Comparison of ENCODE assay signal across 8 cellular contexts in the genomic region with DNA sequence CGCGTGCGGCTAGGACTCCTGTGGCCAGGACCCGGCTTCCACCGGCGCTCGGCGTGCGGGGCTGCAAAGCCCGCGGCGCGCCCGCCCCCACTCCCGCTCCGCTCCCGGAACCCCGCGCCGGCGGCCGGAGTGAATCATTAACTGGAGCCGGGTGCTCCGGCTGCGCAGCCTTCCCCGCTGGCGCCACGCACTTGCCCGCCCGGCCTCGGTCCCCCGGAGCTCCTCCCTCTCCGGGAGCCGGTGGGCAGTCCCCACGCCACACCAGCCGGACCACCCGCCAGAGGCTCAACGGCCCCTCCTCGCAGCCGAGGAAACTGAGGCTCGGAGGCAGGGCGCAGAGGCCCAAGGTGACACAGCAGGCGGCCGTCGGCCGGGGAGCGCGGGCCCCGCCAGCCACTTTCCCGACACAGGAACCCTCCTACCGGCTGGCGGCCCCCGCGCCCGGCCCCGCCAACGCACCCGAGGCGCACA. TPM values are rescaled to one million over a fixed set of nuclear protein-coding genes. Genes with fewer than 3 reads are reported as not detected.
DNase-seq lines count a peak whose midpoint lies in the region; ATAC-seq and TF ChIP-seq lines count a peak whose summit lies in the region.

No MANE protein-coding gene starts in this region.

- DNase-seq in colonic mucosa (peak; percentile 76), mesendoderm (no peak), ureter (ENCODE audit: low spot score) (no peak)
- no peak for DNase-seq in activated CD8-positive, alpha-beta memory T cell treated with anti-CD3 and anti-CD28 coated beads for 24 hours
- no peak for DNase-seq in activated T-helper 1 cell treated with anti-CD3 and anti-CD28 coated beads, Interleukin-12 subunit alpha, Interleukin-12 subunit beta, Interleukin-2, Interleukin-4 antibody, amounts not matched to agents 30 ng/mL and 10 ng/mL and 1 ng/mL, durations not matched to agents 14 hours and 24 hours and 36 hours (ENCODE audit: low spot score)

- peak overlapping the region; percentile 29 for H2BK120ac ChIP-seq in mesendoderm (ENCODE audit: low read depth, low read length)

- no peaks in the 10 kb centered on the region for H3K9me3 ChIP-seq in DOHH2 (ENCODE audit: control insufficient read depth, insufficient read depth, low read length)
- H3K9me3 ChIP-seq in HUES64 (ENCODE audit: insufficient read depth, low read depth, low read length) = no peaks in the 10 kb centered on the region
- H3K9me3 ChIP-seq in colonic mucosa = no peaks in the 10 kb centered on the region

- no peak overlapping the region for H3K27ac Mint-ChIP-seq in activated T-helper 1 cell treated with anti-CD3 and anti-CD28 coated beads, Interleukin-12 subunit alpha, Interleukin-12 subunit beta, Interleukin-2, Interleukin-4 antibody, amounts not matched to agents 30 ng/mL and 10 ng/mL and 1 ng/mL, durations not matched to agents 14 hours and 24 hours and 36 hours

- TF ChIP-seq CTCF in DOHH2 (IDR thresholded peaks at IDR 0.05; ENCODE audit: low read depth, low read length, poor library complexity, severe bottlenecking) = no peak
- no peak for TF ChIP-seq CTCF in colonic mucosa (IDR thresholded peaks at IDR 0.05)

- WGBS in HUES64 = under 1% methylated on average over 59 of the region's 59 CpGs
- WGBS in mesendoderm (ENCODE audit: extremely low coverage, insufficient coverage, low lambda C conversion rate) = no CpG with 5 or more reads among the region's 59 CpGs

- H3K56ac ChIP-seq in mesendoderm (ENCODE audit: low read length) = peak overlapping the region; percentile 96

- peak overlapping the region; percentile 79 for H3K4ac ChIP-seq in mesendoderm (ENCODE audit: low read depth, low read length)

- H3K18ac ChIP-seq in mesendoderm (ENCODE audit: low read length) = peak overlapping the region; percentile 77

- H3K9me2 ChIP-seq in DOHH2 (replicated peaks; ENCODE audit: control insufficient read depth, low read length) = no peaks in the 10 kb centered on the region

- peak overlapping the region; percentile 85 for H3K9ac ChIP-seq in HUES64 (ENCODE audit: low read depth, low read length)
- peak overlapping the region; percentile 95 to 98 for H3K9ac ChIP-seq in colonic mucosa (ENCODE audit: low read depth in 2 of 2, low read length in 2 of 2)
- peak overlapping the region; percentile 95 for H3K9ac ChIP-seq in mesendoderm (ENCODE audit: low read length)

- no peak overlapping the region for H2BK15ac ChIP-seq in mesendoderm (replicated peaks; ENCODE audit: low read depth)

- H3K27ac ChIP-seq in DOHH2 (ENCODE audit: low read depth, low read length) (no peak overlapping the region), HUES64 (ENCODE audit: low read depth, low read length) (peak overlapping the region; percentile 85), colonic mucosa (peak overlapping the region; percentile 94), mesendoderm (ENCODE audit: low read depth, low read length) (peak overlapping the region; percentile 76)

- no peak overlapping the region for H3K4me3 Mint-ChIP-seq in activated T-helper 1 cell treated with anti-CD3 and anti-CD28 coated beads, Interleukin-12 subunit alpha, Interleukin-12 subunit beta, Interleukin-2, Interleukin-4 antibody, amounts not matched to agents 30 ng/mL and 10 ng/mL and 1 ng/mL, durations not matched to agents 14 hours and 24 hours and 36 hours

- intact Hi-C loops in colonic mucosa (cut with DNase I) = no loop called here
- intact Hi-C loops in activated T-helper 1 cell treated with anti-CD3 and anti-CD28 coated beads, Interleukin-12 subunit alpha, Interleukin-12 subunit beta, Interleukin-2, Interleukin-4 antibody, amounts not matched to agents 30 ng/mL and 10 ng/mL and 1 ng/mL, durations not matched to agents 14 hours and 24 hours and 36 hours (cut with micrococcal nuclease) = no loop called here

- H3K27me3 Mint-ChIP-seq in activated T-helper 1 cell treated with anti-CD3 and anti-CD28 coated beads, Interleukin-12 subunit alpha, Interleukin-12 subunit beta, Interleukin-2, Interleukin-4 antibody, amounts not matched to agents 30 ng/mL and 10 ng/mL and 1 ng/mL, durations not matched to agents 14 hours and 24 hours and 36 hours (ENCODE audit: insufficient read depth) = peaks cover 32% of the 10 kb centered on the region

- H3K79me2 ChIP-seq in DOHH2 (ENCODE audit: control insufficient read depth, low read length) = no peaks in the 10 kb centered on the region
- peaks cover 70% of the 10 kb centered on the region for H3K79me2 ChIP-seq in mesendoderm (ENCODE audit: control insufficient read depth, insufficient read depth, low read length)

- H3K36me3 ChIP-seq in DOHH2 (ENCODE audit: control insufficient read depth, low read length) (no peaks in the 10 kb centered on the region), HUES64 (ENCODE audit: insufficient read depth, low read length) (peaks cover 3% of the 10 kb centered on the region; the same call in 1 of the 2 replicates), colonic mucosa (no peaks in the 10 kb centered on the region), mesendoderm (ENCODE audit: control insufficient read depth, insufficient read depth, low read length) (no peaks in the 10 kb centered on the region)

- H2BK5ac ChIP-seq in mesendoderm (ENCODE audit: low read length) = peak overlapping the region; percentile 74

- no peaks in the 10 kb centered on the region for H3K36me3 Mint-ChIP-seq in activated T-helper 1 cell treated with anti-CD3 and anti-CD28 coated beads, Interleukin-12 subunit alpha, Interleukin-12 subunit beta, Interleukin-2, Interleukin-4 antibody, amounts not matched to agents 30 ng/mL and 10 ng/mL and 1 ng/mL, durations not matched to agents 14 hours and 24 hours and 36 hours (ENCODE audit: low read depth)

- H3K23ac ChIP-seq in mesendoderm (ENCODE audit: low read length) = peak overlapping the region; percentile 91

- H4K20me1 ChIP-seq in DOHH2 (ENCODE audit: control insufficient read depth, insufficient read depth, low read depth, low read length) = peaks cover 9% of the 10 kb centered on the region; the same call in 1 of the 2 replicates

- H4K5ac ChIP-seq in mesendoderm (ENCODE audit: low read length) = no peak overlapping the region

- H3F3A ChIP-seq in DOHH2 (ENCODE audit: control insufficient read depth, insufficient read depth) = no peaks in the 10 kb centered on the region

- H3K27me3 ChIP-seq in DOHH2 (ENCODE audit: control insufficient read depth, low read length) (peaks cover 13% of the 10 kb centered on the region), HUES64 (ENCODE audit: insufficient read depth, low read length) (no peaks in the 10 kb centered on the region), colonic mucosa (peaks cover 4% of the 10 kb centered on the region), mesendoderm (ENCODE audit: insufficient read depth, low read length, poor library complexity) (no peaks in the 10 kb centered on the region)

- no peaks in the 10 kb centered on the region for H3K9me3 Mint-ChIP-seq in activated T-helper 1 cell treated with anti-CD3 and anti-CD28 coated beads, Interleukin-12 subunit alpha, Interleukin-12 subunit beta, Interleukin-2, Interleukin-4 antibody, amounts not matched to agents 30 ng/mL and 10 ng/mL and 1 ng/mL, durations not matched to agents 14 hours and 24 hours and 36 hours

- no peak overlapping the region for H2AK5ac ChIP-seq in mesendoderm (ENCODE audit: low read length)

- H3K4me2 ChIP-seq in DOHH2 (ENCODE audit: low read length) (peak overlapping the region; percentile 64), mesendoderm (ENCODE audit: low read length) (peak overlapping the region; percentile 86)

- peaks cover 18% of the 10 kb centered on the region for H3K79me1 ChIP-seq in mesendoderm (ENCODE audit: low read length)

- H3K4me1 ChIP-seq in DOHH2 (ENCODE audit: control insufficient read depth, low read length) (0 out of 2 replicates have a peak, but pooled peaks cover 6% of the 10 kb centered on the region), HUES64 (ENCODE audit: insufficient read depth, low read length) (peaks cover 63% of the 10 kb centered on the region), colonic mucosa (peaks cover 39% of the 10 kb centered on the region), mesendoderm (ENCODE audit: control insufficient read depth, low read depth, low read length) (peaks cover 42% of the 10 kb centered on the region)

- H4K8ac ChIP-seq in mesendoderm (ENCODE audit: low read depth, low read length) = no peak overlapping the region

- H3K4me3 ChIP-seq in DOHH2 (ENCODE audit: low read length) = peak overlapping the region; percentile 71
- H3K4me3 ChIP-seq in HUES64 (ENCODE audit: low read length) = peak overlapping the region; percentile 80
- peak overlapping the region; percentile 91 for H3K4me3 ChIP-seq in colonic mucosa
- H3K4me3 ChIP-seq in mesendoderm (ENCODE audit: low read length) = peak overlapping the region; percentile 79

- no peaks in the 10 kb centered on the region for H3K4me1 Mint-ChIP-seq in activated T-helper 1 cell treated with anti-CD3 and anti-CD28 coated beads, Interleukin-12 subunit alpha, Interleukin-12 subunit beta, Interleukin-2, Interleukin-4 antibody, amounts not matched to agents 30 ng/mL and 10 ng/mL and 1 ng/mL, durations not matched to agents 14 hours and 24 hours and 36 hours (ENCODE audit: low read depth)

- ATAC-seq in GM21381 (IDR thresholded peaks at IDR 0.05; ENCODE audit: unreplicated experiment) = peak; percentile 38

RNA-seq across cellular contexts. Expression of a gene that starts 0.6 kb away (rescaled TPM):
- 43.7 TPM for polyA plus RNA-seq in HUES64 (2013, experiment 1 of 2)
- polyA plus RNA-seq in HUES64 (2013, experiment 2 of 2) = 40.2 TPM
- total RNA-seq in colonic mucosa (100 to 1,000 TPM; 110 to 130 TPM), ureter (81.8 TPM)
- polyA plus RNA-seq in mesendoderm (2013, experiment 1 of 2) = 108 TPM
- 108 TPM for polyA plus RNA-seq in mesendoderm (2013, experiment 2 of 2)
- 0.13 and 0.61 TPM in 2 replicates for total RNA-seq in activated T-helper 1 cell treated with anti-CD3 and anti-CD28 coated beads, Interleukin-12 subunit alpha, Interleukin-12 subunit beta, Interleukin-2, Interleukin-4 antibody, amounts not matched to agents 30 ng/mL and 10 ng/mL and 1 ng/mL, durations not matched to agents 14 hours and 24 hours and 36 hours

RNA-seq across cellular contexts. Expression of a gene that starts 32.1 kb away (rescaled TPM):
- polyA plus RNA-seq in HUES64 (2013, experiment 1 of 2) = not detected
- polyA plus RNA-seq in HUES64 (2013, experiment 2 of 2) = not detected
- 10 to 100 TPM in 1 of 2 donors, not detected in 1; 19.1 TPM for total RNA-seq in colonic mucosa
- polyA plus RNA-seq in mesendoderm (2013, experiment 1 of 2) = not detected
- 0.04 TPM for polyA plus RNA-seq in mesendoderm (2013, experiment 2 of 2)
- not detected for total RNA-seq in ureter
- total RNA-seq in activated T-helper 1 cell treated with anti-CD3 and anti-CD28 coated beads, Interleukin-12 subunit alpha, Interleukin-12 subunit beta, Interleukin-2, Interleukin-4 antibody, amounts not matched to agents 30 ng/mL and 10 ng/mL and 1 ng/mL, durations not matched to agents 14 hours and 24 hours and 36 hours = not detected in 2 replicates

RNA-seq across cellular contexts. Expression of a gene that starts 43.9 kb away (rescaled TPM):
- not detected for polyA plus RNA-seq in HUES64 (2013, experiment 1 of 2)
- polyA plus RNA-seq in HUES64 (2013, experiment 2 of 2) = not detected
- total RNA-seq in colonic mucosa (10 to 100 TPM in 1 of 2 donors, not detected in 1; 29.1 TPM), ureter (not detected)
- polyA plus RNA-seq in mesendoderm (2013, experiment 1 of 2) = 0.06 TPM
- not detected for polyA plus RNA-seq in mesendoderm (2013, experiment 2 of 2)
- total RNA-seq in activated T-helper 1 cell treated with anti-CD3 and anti-CD28 coated beads, Interleukin-12 subunit alpha, Interleukin-12 subunit beta, Interleukin-2, Interleukin-4 antibody, amounts not matched to agents 30 ng/mL and 10 ng/mL and 1 ng/mL, durations not matched to agents 14 hours and 24 hours and 36 hours = not detected in 2 replicates

Comparison
In these comparisons a context has a peak if more than half of its experiments do, and no peak if none do; other contexts are left out.
1. RNA of a gene that starts 0.6 kb away (total RNA-seq): 110 to 130 TPM in colonic mucosa and 81.8 TPM in ureter (single experiment); 0.13 to 0.61 TPM in activated T-helper 1 cell treated with anti-CD3 and anti-CD28 coated beads, Interleukin-12 subunit alpha, Interleukin-12 subunit beta, Interleukin-2, Interleukin-4 antibody, amounts not matched to agents 30 ng/mL and 10 ng/mL and 1 ng/mL, durations not matched to agents 14 hours and 24 hours and 36 hours; every median in the first group is over 10 times any median in the second.
2. Peak in every context shown above with its lines, with median percentiles within 50 percentile points of each other: H3K4me3 ChIP-seq and H3K9ac ChIP-seq.